26 cellular contexts compared by ENCODE assay signal in genomic region chr3:146496726-146497125, GRCh38. TPM values are rescaled to one million over a fixed set of nuclear protein-coding genes. Genes with fewer than 3 reads are reported as not detected.
"Had no signal": no experiment of that assay in that cellular context is flagged by ENCODE, and none has a peak within 500 bp of the region (broad histone marks: within the 10 kb centered on the region; RNA-seq: fewer than 3 reads in every experiment).

No MANE protein-coding gene starts in this region.

- ATAC-seq: activated CD4-positive, CD25-positive, alpha-beta regulatory T cell treated with anti-CD3 and anti-CD28 coated beads, Interleukin-2, amount 50 U/mL, for 24 hours; esophagus mucosa; left lobe of liver; lower lobe of right lung; naive thymus-derived CD4-positive, alpha-beta T cell; right lobe of liver; stimulated activated naive CD8-positive, alpha-beta T cell treated with anti-CD3 and anti-CD28 coated beads, Interleukin-15, amount 100 ng/mL, for 72 hours had no signal

- H3K4me1 ChIP-seq: ascending aorta, gastrocnemius medialis, lower lobe of right lung, right lobe of liver, tibial nerve had no signal

- DNase-seq: activated CD4-positive, alpha-beta T cell treated with anti-CD3 and anti-CD28 coated beads, Interleukin-2, amount 50 U/mL, for 1 hour; activated naive CD4-positive, alpha-beta T cell treated with Interleukin-2 at 50 U/mL for 16 hours; activated T-cell treated with anti-CD3 and anti-CD28 coated beads, Interleukin-2, amount 50 U/mL, for 48 hours; brain microvascular endothelial cell; caudate nucleus; effector CD8-positive, alpha-beta T cell; gastrocnemius medialis; head of caudate nucleus; lower lobe of right lung; occipital lobe; stimulated activated CD4-positive, alpha-beta T cell treated with anti-CD3 and anti-CD28 coated beads, Interleukin-1b, Interleukin-23, amount 100 ng/mL, for 48 hours; stimulated activated naive CD8-positive, alpha-beta T cell treated with anti-CD3 and anti-CD28 coated beads, Interleukin-15, amount 100 ng/mL, for 72 hours; T-helper 9 cell had no signal

- H3K4me3 Mint-ChIP-seq: dendritic cell treated with granulocyte-macrophage colony-stimulating factor and Interleukin-4, amounts not matched to agents 40 ng/mL and 50 ng/mL, for 4 days; neural crest cell; stimulated activated naive CD8-positive, alpha-beta T cell treated with anti-CD3 and anti-CD28 coated beads, Interleukin-15, amount 100 ng/mL, for 72 hours had no signal

- H3K36me3 ChIP-seq: ascending aorta, brain microvascular endothelial cell, gastrocnemius medialis, lower lobe of right lung, right lobe of liver, tibial nerve had no signal

- H3K27me3 ChIP-seq: ascending aorta, brain microvascular endothelial cell, gastrocnemius medialis, right lobe of liver, tibial nerve had no signal

- H3K27me3 Mint-ChIP-seq: dendritic cell treated with granulocyte-macrophage colony-stimulating factor and Interleukin-4, amounts not matched to agents 40 ng/mL and 50 ng/mL, for 4 days had no signal

- H3K9me3 ChIP-seq: ascending aorta, gastrocnemius medialis, lower lobe of right lung, right lobe of liver had no signal

- H3K4me3 ChIP-seq: ascending aorta, gastrocnemius medialis, lower lobe of right lung, right lobe of liver, skin epidermis, tibial nerve had no signal

- H3K4me1 Mint-ChIP-seq: neural crest cell had no signal

- H3K27ac ChIP-seq: ascending aorta, brain microvascular endothelial cell, gastrocnemius medialis, lower lobe of right lung, right lobe of liver, skin epidermis, tibial nerve, VCaP had no signal

- H3K27ac Mint-ChIP-seq: dendritic cell treated with granulocyte-macrophage colony-stimulating factor and Interleukin-4, amounts not matched to agents 40 ng/mL and 50 ng/mL, for 4 days; stimulated activated naive CD8-positive, alpha-beta T cell treated with anti-CD3 and anti-CD28 coated beads, Interleukin-15, amount 100 ng/mL, for 72 hours had no signal

RNA-seq across cellular contexts. Expression of gene PLSCR2, which starts 27.4 kb away (rescaled TPM):
- total RNA-seq: ascending aorta, gastrocnemius medialis, kidney epithelial cell, left lobe of liver, neural crest cell, occipital lobe, right lobe of liver, tibial nerve had no signal
- polyA plus RNA-seq: urinary bladder had no signal
